ENCODE assay signal across 27 cellular contexts in the genomic region with DNA sequence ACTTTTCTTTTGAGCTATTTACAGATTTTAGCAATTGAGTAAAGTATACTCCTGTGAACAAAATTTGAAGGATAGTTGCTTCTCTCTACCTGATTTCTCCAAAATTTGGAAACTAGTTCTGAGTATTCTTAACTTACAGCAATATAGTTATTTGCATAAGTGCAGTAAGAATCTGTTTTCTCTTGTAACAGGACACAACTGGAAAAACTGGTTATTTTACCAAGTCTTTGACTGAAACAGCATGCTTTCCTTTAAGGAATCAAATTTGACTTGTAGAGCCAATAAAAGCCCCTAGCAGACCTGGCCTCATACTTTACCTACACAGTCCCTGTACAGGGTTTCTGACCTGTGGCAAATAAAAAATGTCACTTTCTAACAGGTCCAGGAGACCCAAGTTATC.
"Had no signal": no experiment of that assay in that cellular context is flagged by ENCODE, and none has a peak within 500 bp of the region (broad histone marks: within the 10 kb centered on the region; RNA-seq: fewer than 3 reads in every experiment).

No MANE protein-coding gene starts in this region.

- H3K4me3 ChIP-seq: colonic mucosa, esophagus squamous epithelium, gastrocnemius medialis, heart right ventricle, left lung, lower lobe of right lung, mucosa of descending colon had no signal

- H3K9me3 Mint-ChIP-seq: effector memory CD8-positive, alpha-beta T cell had no signal

- H3K9me3 ChIP-seq: colonic mucosa, esophagus squamous epithelium, gastrocnemius medialis, heart right ventricle, left lung, lower lobe of right lung, mucosa of descending colon had no signal

- H3K27me3 Mint-ChIP-seq: dendritic cell treated with granulocyte-macrophage colony-stimulating factor and Interleukin-4, amounts not matched to agents 40 ng/mL and 50 ng/mL, for 4 days; effector memory CD8-positive, alpha-beta T cell; naive B cell had no signal

- H3K4me1 ChIP-seq: colonic mucosa, gastrocnemius medialis, left lung, lower lobe of right lung had no signal

- ATAC-seq: effector memory CD8-positive, alpha-beta T cell; esophagus mucosa; gastrocnemius medialis; heart right ventricle; left cardiac atrium; left lung; left ventricle myocardium superior; lower lobe of right lung; mucosa of descending colon had no signal

- H3K27ac ChIP-seq: colonic mucosa, epithelial cell of prostate, esophagus squamous epithelium, gastrocnemius medialis, heart right ventricle, left lung, lower lobe of right lung had no signal

- H3K27ac Mint-ChIP-seq: dendritic cell treated with granulocyte-macrophage colony-stimulating factor and Interleukin-4, amounts not matched to agents 40 ng/mL and 50 ng/mL, for 4 days; effector memory CD8-positive, alpha-beta T cell; mesothelial cell of epicardium; naive B cell had no signal

- DNase-seq: colonic mucosa; cortex of kidney; effector CD8-positive, alpha-beta T cell; effector memory CD8-positive, alpha-beta T cell; erythroblast; esophagus squamous epithelium; foreskin fibroblast; foreskin melanocyte; gastrocnemius medialis; glutamatergic neuron; head of caudate nucleus; heart right ventricle; hippocampal formation; left cardiac atrium; left lung; left ventricle myocardium superior; lower lobe of right lung; mesenchymal stem cell; mucosa of descending colon; naive B cell had no signal

- H3K4me3 Mint-ChIP-seq: dendritic cell treated with granulocyte-macrophage colony-stimulating factor and Interleukin-4, amounts not matched to agents 40 ng/mL and 50 ng/mL, for 4 days; effector memory CD8-positive, alpha-beta T cell; mesothelial cell of epicardium; naive B cell had no signal

- H3K36me3 ChIP-seq: colonic mucosa had no signal

- FAIRE-seq: endothelial cell of umbilical vein, islet of Langerhans, keratinocyte had no signal

- H3K27me3 ChIP-seq: colonic mucosa, esophagus squamous epithelium, gastrocnemius medialis, heart right ventricle, left lung had no signal
